In the genomic region with DNA sequence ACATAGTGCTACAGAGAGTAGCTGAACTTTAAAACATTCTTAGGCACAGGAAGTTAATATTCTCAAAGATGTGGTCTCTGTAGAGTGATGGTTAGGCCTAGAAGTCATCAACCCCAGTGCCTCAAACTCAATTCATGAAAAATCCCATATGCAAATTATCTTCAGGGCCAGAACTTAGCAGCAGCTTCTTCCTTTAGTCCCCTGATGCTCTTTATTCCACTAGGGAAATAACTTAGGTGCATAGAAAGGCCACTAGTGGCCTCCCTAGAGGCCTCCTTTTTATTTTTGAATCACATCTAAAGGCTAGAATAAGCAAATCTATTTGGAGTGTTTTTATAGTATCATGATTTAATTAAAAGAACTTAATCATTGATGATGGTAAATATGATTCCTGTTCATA, we compare ENCODE assay signal across 10 cellular contexts.
A peak's percentile ranks its signal among the peaks of the same experiment; 100 is the strongest.
DNase-seq lines count a peak whose midpoint lies in the region; ATAC-seq, FAIRE-seq and TF ChIP-seq lines count a peak whose summit lies in the region.
"Had no signal": no experiment of that assay in that cellular context is flagged by ENCODE, and none has a peak within 500 bp of the region (broad histone marks: within the 10 kb centered on the region; RNA-seq: fewer than 3 reads in every experiment).

No MANE protein-coding gene starts in this region.

- intact Hi-C loops in Caco-2 (cut with micrococcal nuclease; ENCODE audit: unreplicated experiment) = no loop called here
- intact Hi-C loops in HepG2 (cut with micrococcal nuclease; ENCODE audit: unreplicated experiment) = no loop called here
- intact Hi-C loops in CD4-positive, alpha-beta T cell (cut with DNase I, micrococcal nuclease) = no loop called here

- TF ChIP-seq CTCF in Caco-2 (IDR thresholded peaks at IDR 0.05; ENCODE audit: insufficient read depth in 1 of 2, low read depth in 1 of 2, low read length in 1 of 2, severe bottlenecking in 1 of 2, unreplicated experiment in 1 of 2) = peak; percentile 21 to 56
- peak; percentile 58 for TF ChIP-seq CTCF in HFFc6 (IDR thresholded peaks at IDR 0.05)
- TF ChIP-seq CTCF in WERI-Rb-1 (IDR thresholded peaks at IDR 0.05; ENCODE audit: low read depth, low read length) = 0 out of 2 replicates have a peak, but pooled peaks have one; percentile 5
- no peak for TF ChIP-seq CTCF in HepG2 (CRISPR knock-in tag; IDR thresholded peaks at IDR 0.05)
- no peak for TF ChIP-seq CTCF in CD4-positive, alpha-beta T cell (IDR thresholded peaks at IDR 0.05)

- H3K4me2 ChIP-seq in HepG2 (ENCODE audit: low read depth, low read length) = no peak overlapping the region

- H3K36me3 Mint-ChIP-seq in Caco-2 (ENCODE audit: insufficient read depth, unreplicated experiment) (no peaks in the 10 kb centered on the region), HFFc6 (ENCODE audit: low read depth) (peaks cover 3% of the 10 kb centered on the region; the same call in 1 of the 2 replicates)
- peaks cover 6% of the 10 kb centered on the region for H3K36me3 Mint-ChIP-seq in CD4-positive, alpha-beta T cell (ENCODE audit: low read depth)
- H3K36me3 Mint-ChIP-seq: stimulated activated naive B cell treated with anti-CD40 and anti-IgM and Interleukin-4, amounts not matched to agents 10 μg/mL and 1 μg/mL and 100 μg/mL, for 72 hours had no signal

- POLR2A ChIA-PET in Caco-2 (lab: Charles Lee) = no interaction called here
- POLR2A ChIA-PET in HepG2 (lab: Yijun Ruan, JAX) = no interaction called here
- POLR2A ChIA-PET in CD4-positive, alpha-beta T cell (lab: Charles Lee) = interaction anchor here (1.2 kb wide), 1 partner anchor 8 kb away, joined by 4 read pairs; no protein-coding TSS in a partner anchor

- H3K9ac ChIP-seq in HepG2 (ENCODE audit: insufficient read depth, low read depth, low read length) = no peak overlapping the region

- H3K79me2 ChIP-seq in HepG2 (ENCODE audit: insufficient read depth, low read length) = no peaks in the 10 kb centered on the region

- no peak overlapping the region for H2AFZ ChIP-seq in HepG2 (ENCODE audit: low read length)

- H3K27me3 ChIP-seq in Caco-2 (replicated peaks; ENCODE audit: control insufficient read depth, insufficient read depth, low read length) (no peaks in the 10 kb centered on the region), WERI-Rb-1 (ENCODE audit: insufficient read depth, low read depth, severe bottlenecking) (no peaks in the 10 kb centered on the region), HepG2 (ENCODE audit: control insufficient read depth in 1 of 2, insufficient read depth in 2 of 2, low read length in 2 of 2) (no peaks in the 10 kb centered on the region)
- no peaks in the 10 kb centered on the region for H3K27me3 ChIP-seq in CD4-positive, alpha-beta T cell (ENCODE audit: control insufficient read depth, insufficient read depth, low read length)

- H3K9me3 Mint-ChIP-seq in Caco-2 (ENCODE audit: unreplicated experiment) (no peaks in the 10 kb centered on the region), HFFc6 (no peaks in the 10 kb centered on the region)
- no peaks in the 10 kb centered on the region for H3K9me3 Mint-ChIP-seq in CD4-positive, alpha-beta T cell
- H3K9me3 Mint-ChIP-seq: stimulated activated naive B cell treated with anti-CD40 and anti-IgM and Interleukin-4, amounts not matched to agents 10 μg/mL and 1 μg/mL and 100 μg/mL, for 72 hours had no signal

- H3K4me1 ChIP-seq in Caco-2 (no peaks in the 10 kb centered on the region), HepG2 (ENCODE audit: insufficient read depth, low read length) (no peaks in the 10 kb centered on the region)

- no peaks in the 10 kb centered on the region for H4K20me1 ChIP-seq in HepG2 (ENCODE audit: insufficient read depth, low read length)

- TF ChIP-seq EP300 in HepG2 (IDR thresholded peaks at IDR 0.05; ENCODE audit: low read depth in 2 of 2, low read length in 2 of 2) = no peak
- no peak for TF ChIP-seq EP300 in HepG2 (CRISPR knock-in tag; IDR thresholded peaks at IDR 0.05; ENCODE audit: borderline replicate concordance)

- TF ChIP-seq RAD21 in HepG2 (CRISPR knock-in tag; IDR thresholded peaks at IDR 0.05) = no peak

- no peak overlapping the region for H3K27ac ChIP-seq in WERI-Rb-1
- H3K27ac ChIP-seq in HepG2 (ENCODE audit: extremely low read length, insufficient read depth, low read length) = no peak overlapping the region
- H3K27ac ChIP-seq in CD4-positive, alpha-beta T cell (ENCODE audit: low read depth, low read length) = no peak overlapping the region

- H3K27ac Mint-ChIP-seq in Caco-2 (ENCODE audit: unreplicated experiment) = no peak overlapping the region
- no peak overlapping the region for H3K27ac Mint-ChIP-seq in HFFc6
- no peak overlapping the region for H3K27ac Mint-ChIP-seq in CD4-positive, alpha-beta T cell
- H3K27ac Mint-ChIP-seq: stimulated activated naive B cell treated with anti-CD40 and anti-IgM and Interleukin-4, amounts not matched to agents 10 μg/mL and 1 μg/mL and 100 μg/mL, for 72 hours had no signal

- H3K4me1 Mint-ChIP-seq in Caco-2 (ENCODE audit: low read depth, unreplicated experiment) (no peaks in the 10 kb centered on the region), HFFc6 (ENCODE audit: low read depth) (no peaks in the 10 kb centered on the region; the same call in 1 of the 2 replicates)
- no peaks in the 10 kb centered on the region for H3K4me1 Mint-ChIP-seq in CD4-positive, alpha-beta T cell (ENCODE audit: low read depth)
- H3K4me1 Mint-ChIP-seq: stimulated activated naive B cell treated with anti-CD40 and anti-IgM and Interleukin-4, amounts not matched to agents 10 μg/mL and 1 μg/mL and 100 μg/mL, for 72 hours had no signal

- CTCF ChIA-PET in Caco-2 (lab: Charles Lee) (interaction anchor here (0.6 to 1.4 kb wide), 4 partner anchors 12 to 108 kb away, joined by 3 to 4 read pairs (median 4); partner anchors contain the start of genes GIN1 and PPIP5K2), HepG2 (lab: Yijun Ruan, JAX; ENCODE audit: low intra/inter-chr PET ratio, low total read pairs) (no interaction called here)
- CTCF ChIA-PET in CD4-positive, alpha-beta T cell (lab: Charles Lee) = interaction anchor here (1.7 to 2.2 kb wide), 2 partner anchors 11 to 14 kb away, joined by 5 to 6 read pairs; no protein-coding TSS in a partner anchor

- no TSS peak for BruUV-seq in Caco-2 (replicated peaks; lab: Mats Ljungman, UMichigan)
- BruUV-seq in HepG2 (replicated peaks; lab: Mats Ljungman, UMichigan) = no TSS peak

- in situ Hi-C loops in HepG2 (cut with HindIII; ENCODE audit: extremely low pct_ligation_motif_present, low pct_unique_long_range_greater_than_20kb) = no loop called here

- H3K36me3 ChIP-seq in Caco-2 (ENCODE audit: control insufficient read depth, insufficient read depth, low read length) = no peaks in the 10 kb centered on the region
- H3K36me3 ChIP-seq in WERI-Rb-1 = no peaks in the 10 kb centered on the region
- H3K36me3 ChIP-seq in HepG2 (replicated peaks in 1 of 2; ENCODE audit: control insufficient read depth in 1 of 2, insufficient read depth in 2 of 2, low read length in 2 of 2) = no peaks in the 10 kb centered on the region

- no peak for DNase-seq in Caco-2
- DNase-seq in HFFc6 = no peak
- no peak for DNase-seq in WERI-Rb-1
- no peak for DNase-seq in HepG2 (ENCODE audit: low spot score)
- no peak for DNase-seq in CD4-positive, alpha-beta T cell
- DNase-seq in activated T-cell treated with anti-CD3 and anti-CD28 coated beads, Interleukin-2, amount 50 U/mL, for 48 hours = no peak
- DNase-seq: effector memory CD4-positive, alpha-beta T cell; stimulated activated naive B cell treated with anti-CD40 and anti-IgM and Interleukin-4, amounts not matched to agents 10 μg/mL and 1 μg/mL and 100 μg/mL, for 72 hours had no signal

- peak; percentile 65; the same call in 2 of the 3 replicates for ATAC-seq in HepG2
- no peak for ATAC-seq in CD4-positive, alpha-beta T cell (ENCODE audit: poor library complexity)
- no peak for ATAC-seq in GM21423 (IDR thresholded peaks at IDR 0.05; ENCODE audit: unreplicated experiment)
- ATAC-seq in HG02798 (IDR thresholded peaks at IDR 0.05; ENCODE audit: poor library complexity, unreplicated experiment) = no peak

- TF ChIP-seq POLR2A in HepG2 (IDR thresholded peaks at IDR 0.05; ENCODE audit: insufficient read depth in 1 of 2, low read depth in 2 of 2, low read length in 2 of 2) = no peak

- H3K9me3 ChIP-seq in Caco-2 (no peaks in the 10 kb centered on the region), WERI-Rb-1 (ENCODE audit: severe bottlenecking) (no peaks in the 10 kb centered on the region), HepG2 (ENCODE audit: low read length) (no peaks in the 10 kb centered on the region)
- H3K9me3 ChIP-seq in CD4-positive, alpha-beta T cell (ENCODE audit: control insufficient read depth, low read length) = no peaks in the 10 kb centered on the region

- no peaks in the 10 kb centered on the region for H3K27me3 Mint-ChIP-seq in Caco-2 (ENCODE audit: insufficient read depth, unreplicated experiment)
- no peaks in the 10 kb centered on the region for H3K27me3 Mint-ChIP-seq in HFFc6 (ENCODE audit: insufficient read depth)
- no peaks in the 10 kb centered on the region for H3K27me3 Mint-ChIP-seq in CD4-positive, alpha-beta T cell
- H3K27me3 Mint-ChIP-seq: stimulated activated naive B cell treated with anti-CD40 and anti-IgM and Interleukin-4, amounts not matched to agents 10 μg/mL and 1 μg/mL and 100 μg/mL, for 72 hours had no signal

- no peak overlapping the region for H3K4me3 Mint-ChIP-seq in Caco-2 (ENCODE audit: unreplicated experiment)
- H3K4me3 Mint-ChIP-seq in HFFc6 = no peak overlapping the region
- no peak overlapping the region for H3K4me3 Mint-ChIP-seq in CD4-positive, alpha-beta T cell
- H3K4me3 Mint-ChIP-seq: stimulated activated naive B cell treated with anti-CD40 and anti-IgM and Interleukin-4, amounts not matched to agents 10 μg/mL and 1 μg/mL and 100 μg/mL, for 72 hours had no signal

- H3K4me3 ChIP-seq in Caco-2 (ENCODE audit: low read depth, low read length) (no peak overlapping the region), WERI-Rb-1 (ENCODE audit: low read depth, low read length) (no peak overlapping the region), HepG2 (replicated peaks in 1 of 3; ENCODE audit: insufficient read depth in 1 of 3, low read depth in 2 of 3, low read length in 3 of 3) (no peak overlapping the region)

- FAIRE-seq in HepG2 (lab: Jason Lieb, UNC) = no peak

TF ChIP-seq in HepG2, 621 proteins besides CTCF, POLR2A, EP300 and RAD21:
- TF ChIP-seq CEBPB (IDR thresholded peaks at IDR 0.05; ENCODE audit: borderline replicate concordance, low read depth, low read length) (no peak), HDAC6 (IDR thresholded peaks at IDR 0.05; ENCODE audit: low read depth, low read length) (no peak), REPIN1 (CRISPR knock-in tag; IDR thresholded peaks at IDR 0.05; ENCODE audit: borderline replicate concordance, low read depth) (no peak), ZNF891 (CRISPR knock-in tag; IDR thresholded peaks at IDR 0.05) (no peak), HNRNPH1 (optimal IDR thresholded peaks at IDR 0.05; ENCODE audit: low read depth, low read length) (no peak), SCMH1 (CRISPR knock-in tag; IDR thresholded peaks at IDR 0.05; ENCODE audit: borderline replicate concordance) (no peak), ARNTL (CRISPR knock-in tag; IDR thresholded peaks at IDR 0.05) (no peak), SMARCC2 (IDR thresholded peaks at IDR 0.05) (no peak), ZFX (CRISPR knock-in tag; IDR thresholded peaks at IDR 0.05; ENCODE audit: low read depth) (no peak), ZBTB8A (CRISPR knock-in tag; IDR thresholded peaks at IDR 0.05; ENCODE audit: borderline replicate concordance, low read depth) (no peak)
TF ChIP-seq in HepG2: peak in this region for 0.

Comparison
In these comparisons a context has a peak if more than half of its experiments do, and no peak if none do; other contexts are left out.
1. CTCF ChIP-seq: peak in Caco-2 (2 of 2), HFFc6 (single experiment) and WERI-Rb-1 (single experiment); none in HepG2 (single experiment) and CD4-positive, alpha-beta T cell (single experiment).